ENCODE assay signal across 8 cellular contexts in the genomic region with DNA sequence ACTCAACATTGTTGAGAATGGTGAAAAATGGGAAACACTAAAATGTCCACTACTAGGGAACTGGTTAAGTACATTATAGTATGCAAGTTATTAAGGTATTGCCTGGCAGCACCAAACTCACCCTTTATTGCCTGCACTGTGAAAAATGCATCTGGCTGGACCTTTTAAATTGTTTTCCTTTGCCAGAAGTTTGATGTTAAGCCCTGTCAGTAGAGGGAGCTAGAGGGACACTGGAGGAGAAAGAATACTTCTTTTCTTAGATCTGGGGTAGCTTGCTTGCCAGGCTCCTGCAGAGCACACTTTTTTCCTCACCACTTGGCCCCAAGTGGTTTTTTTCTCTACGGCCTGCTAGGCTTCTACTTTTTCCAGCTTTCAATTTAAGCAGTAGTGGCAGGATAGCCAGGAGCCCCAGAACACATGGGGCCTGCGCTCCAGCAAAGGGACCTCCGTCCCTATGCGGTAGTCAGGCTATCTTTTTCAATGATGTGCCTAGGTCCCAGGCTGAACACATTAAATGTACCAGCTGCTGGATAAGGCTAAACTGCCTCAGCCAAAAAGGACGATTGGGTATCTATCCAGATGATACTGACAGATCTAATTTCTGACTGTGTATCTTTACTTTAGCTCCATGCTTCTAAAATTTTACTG. TPM values are rescaled to one million over a fixed set of nuclear protein-coding genes. Genes with fewer than 3 reads are reported as not detected.
A peak's percentile ranks its signal among the peaks of the same experiment; 100 is the strongest.
DNase-seq lines count a peak whose midpoint lies in the region; ATAC-seq and TF ChIP-seq lines count a peak whose summit lies in the region.

No MANE protein-coding gene starts in this region.

- DNase-seq in AG10803 (ENCODE audit: low read depth) (no peak), GM13976 (ENCODE audit: low spot score) (peak; percentile 49), OCI-LY7 (ENCODE audit: low spot score) (peak; percentile 60), fibroblast of pulmonary artery (ENCODE audit: low read depth) (peak; percentile 57), Ammon's horn (ENCODE audit: low spot score) (no peak)
- no peak for DNase-seq in stimulated activated CD8-positive, alpha-beta memory T cell treated with anti-CD3 and anti-CD28 coated beads, Interleukin-4, amount 100 ng/mL, for 48 hours
- no peak for DNase-seq in central memory CD4-positive, alpha-beta T cell

- in situ Hi-C loops in GM13976 (cut with MboI; ENCODE audit: low sequenced_read_pairs, unreplicated experiment): loop anchor here (10.0 kb wide), 1 partner anchor 223 kb away; no protein-coding TSS in a partner anchor

- H3K9me3 ChIP-seq in OCI-LY7 (ENCODE audit: low read length): no peaks in the 10 kb centered on the region

- TF ChIP-seq CTCF in AG10803 (conservative IDR thresholded peaks at IDR 0.05; ENCODE audit: low read length) (peak; percentile 41), GM13976 (IDR thresholded peaks at IDR 0.05; ENCODE audit: borderline replicate concordance, control extremely low read depth, extremely low read depth, insufficient read depth, missing control alignments) (peak; percentile 33), OCI-LY7 (conservative IDR thresholded peaks at IDR 0.05; ENCODE audit: low read length) (peak; percentile 82), fibroblast of pulmonary artery (IDR thresholded peaks at IDR 0.05; ENCODE audit: low read length, missing control alignments) (peak; percentile 49)

- intact Hi-C loops in OCI-LY7 (cut with micrococcal nuclease; ENCODE audit: unreplicated experiment): loop anchor here (5.0 kb wide), 2 partner anchors 210 to 225 kb away; no protein-coding TSS in a partner anchor

- H3K9me2 ChIP-seq in OCI-LY7 (ENCODE audit: insufficient read depth, low read length): no peaks in the 10 kb centered on the region

- no peaks in the 10 kb centered on the region for H3K36me3 ChIP-seq in OCI-LY7 (ENCODE audit: insufficient read depth, low read length)

- H3K4me2 ChIP-seq in OCI-LY7 (ENCODE audit: low read length): no peak overlapping the region

- POLR2A ChIA-PET in OCI-LY7 (lab: Charles Lee): interaction anchor here (0.6 to 1.0 kb wide), 2 partner anchors 11 to 12 kb away, joined by 5 to 7 read pairs; no protein-coding TSS in a partner anchor

- H3K4me1 ChIP-seq in OCI-LY7 (ENCODE audit: insufficient read depth, low read length, poor library complexity, severe bottlenecking): no peaks in the 10 kb centered on the region

- no peak overlapping the region for H2AFZ ChIP-seq in OCI-LY7 (ENCODE audit: low read length)

- BruUV-seq in OCI-LY7 (replicated peaks; lab: Mats Ljungman, UMichigan): no TSS peak

- CTCF ChIA-PET in OCI-LY7 (lab: Charles Lee; ENCODE audit: unreplicated experiment): interaction anchor here (0.6 kb wide), 1 partner anchor 125 kb away, joined by 3 read pairs; no protein-coding TSS in a partner anchor

- no peak overlapping the region for H3K27ac ChIP-seq in OCI-LY7 (ENCODE audit: low read depth, low read length, poor library complexity, severe bottlenecking)

- no peaks in the 10 kb centered on the region for H3K79me2 ChIP-seq in OCI-LY7 (ENCODE audit: insufficient read depth, low read depth, low read length)

- H4K20me1 ChIP-seq in OCI-LY7 (ENCODE audit: insufficient read depth, low read length): no peaks in the 10 kb centered on the region

- no peak for ATAC-seq in HG03139 (IDR thresholded peaks at IDR 0.05; ENCODE audit: unreplicated experiment)

- no peak overlapping the region for H3K4me3 ChIP-seq in AG10803 (ENCODE audit: low read length)
- H3K4me3 ChIP-seq in OCI-LY7 (ENCODE audit: low read depth, low read length, poor library complexity, severe bottlenecking): no peak overlapping the region
- no peak overlapping the region for H3K4me3 ChIP-seq in fibroblast of pulmonary artery (replicated peaks; ENCODE audit: low read depth, low read length)

RNA-seq across cellular contexts. Expression of a gene that starts 8.0 kb away (rescaled TPM):
- 6.0 and 7.1 TPM in 2 replicates for total RNA-seq in OCI-LY7 (2014; rRNA removed; shearing (Covaris generic))
- total RNA-seq in OCI-LY7 (2022): 11.0 and 11.5 TPM in 2 replicates

RNA-seq across cellular contexts. Expression of a gene that starts 23.8 kb away (rescaled TPM):
- 33.3 and 35.1 TPM in 2 replicates for total RNA-seq in OCI-LY7 (2014; rRNA removed; shearing (Covaris generic))
- total RNA-seq in OCI-LY7 (2022): 24.6 and 31.6 TPM in 2 replicates

RNA-seq across cellular contexts. Expression of a gene that starts 58.4 kb away (rescaled TPM):
- total RNA-seq in OCI-LY7 (2014; rRNA removed; shearing (Covaris generic)): 0.44 and 1.4 TPM in 2 replicates
- 1.3 and 1.4 TPM in 2 replicates for total RNA-seq in OCI-LY7 (2022)

Comparison
In these comparisons a context has a peak if more than half of its experiments do, and no peak if none do; other contexts are left out.
1. DNase-seq: peak in GM13976 (single experiment), OCI-LY7 (single experiment) and fibroblast of pulmonary artery (single experiment); none in AG10803 (single experiment), stimulated activated CD8-positive, alpha-beta memory T cell treated with anti-CD3 and anti-CD28 coated beads, Interleukin-4, amount 100 ng/mL, for 48 hours (single experiment), Ammon's horn (single experiment) and central memory CD4-positive, alpha-beta T cell (single experiment).
2. Peak in every context shown above with its lines, with median percentiles within 50 percentile points of each other: CTCF ChIP-seq.